In the genomic region with DNA sequence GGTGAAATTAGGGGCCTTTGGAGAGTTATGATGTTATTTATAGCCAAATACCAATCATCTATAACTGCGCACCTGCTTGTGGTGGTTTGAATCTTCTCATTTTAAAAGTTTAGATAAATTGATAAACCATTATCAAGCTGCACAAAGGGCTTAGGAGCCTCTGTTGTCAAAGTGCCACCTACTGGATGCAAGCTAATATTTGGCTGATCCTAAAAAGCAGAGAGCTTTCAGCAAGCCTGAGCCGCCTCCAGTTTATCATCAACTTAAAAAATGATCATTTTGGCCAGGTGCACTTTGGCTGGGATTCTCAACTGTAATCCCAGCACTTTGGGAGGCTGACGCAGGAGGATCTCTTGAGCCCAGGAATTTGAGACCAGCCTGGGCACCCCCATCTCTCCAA, we compare ENCODE assay signal across 10 cellular contexts. TPM values are rescaled to one million over a fixed set of nuclear protein-coding genes. Genes with fewer than 3 reads are reported as not detected.
DNase-seq lines count a peak whose midpoint lies in the region; ATAC-seq and TF ChIP-seq lines count a peak whose summit lies in the region.
"Had no signal": no experiment of that assay in that cellular context is flagged by ENCODE, and none has a peak within 500 bp of the region (broad histone marks: within the 10 kb centered on the region; RNA-seq: fewer than 3 reads in every experiment).

No MANE protein-coding gene starts in this region.

- H3K9me3 Mint-ChIP-seq in chondrocyte (ENCODE audit: low read depth) = no peaks in the 10 kb centered on the region
- H3K9me3 Mint-ChIP-seq: stimulated activated effector memory CD8-positive, alpha-beta T cell treated with anti-CD3 and anti-CD28 coated beads, Interleukin-12 subunit alpha, Interleukin-12 subunit beta, amount 100 ng/mL, for 72 hours had no signal

- DNase-seq in NCI-H748 (lab: John Stamatoyannopoulos, UW; ENCODE audit: unreplicated experiment) (peak; percentile 25), NCI-H748 treated with DMSO at 0.1 percent for 48 hours (lab: John Stamatoyannopoulos, UW) (no peak), NAMALWA (ENCODE audit: low spot score) (peak; percentile 31), chondrocyte (ENCODE audit: low spot score) (no peak), retinal pigment epithelial cell (ENCODE audit: low read depth) (no peak), NCI-H2029 treated with DMSO at 0.1 percent for 48 hours (lab: John Stamatoyannopoulos, UW) (no peak), H4 (ENCODE audit: low spot score) (no peak)
- DNase-seq: aorta had no signal

- H3K4me1 Mint-ChIP-seq in chondrocyte (ENCODE audit: low read depth) = peaks cover 3% of the 10 kb centered on the region
- H3K4me1 Mint-ChIP-seq: stimulated activated effector memory CD8-positive, alpha-beta T cell treated with anti-CD3 and anti-CD28 coated beads, Interleukin-12 subunit alpha, Interleukin-12 subunit beta, amount 100 ng/mL, for 72 hours had no signal

- H3K4me3 Mint-ChIP-seq in chondrocyte (ENCODE audit: unreplicated experiment) = no peak overlapping the region
- H3K4me3 Mint-ChIP-seq: stimulated activated effector memory CD8-positive, alpha-beta T cell treated with anti-CD3 and anti-CD28 coated beads, Interleukin-12 subunit alpha, Interleukin-12 subunit beta, amount 100 ng/mL, for 72 hours had no signal

- H3K36me3 Mint-ChIP-seq in chondrocyte (ENCODE audit: low read depth) = no peaks in the 10 kb centered on the region
- H3K36me3 Mint-ChIP-seq: stimulated activated effector memory CD8-positive, alpha-beta T cell treated with anti-CD3 and anti-CD28 coated beads, Interleukin-12 subunit alpha, Interleukin-12 subunit beta, amount 100 ng/mL, for 72 hours had no signal

- ATAC-seq in HG03442 (IDR thresholded peaks at IDR 0.05; ENCODE audit: unreplicated experiment) = no peak
- ATAC-seq: stimulated activated effector memory CD8-positive, alpha-beta T cell treated with anti-CD3 and anti-CD28 coated beads, Interleukin-12 subunit alpha, Interleukin-12 subunit beta, amount 100 ng/mL, for 72 hours had no signal

- H3K4me3 ChIP-seq in retinal pigment epithelial cell (ENCODE audit: low read length) = no peak overlapping the region

- peak; percentile 70 for TF ChIP-seq CTCF in chondrocyte (IDR thresholded peaks at IDR 0.05)
- peak; percentile 52 for TF ChIP-seq CTCF in retinal pigment epithelial cell (conservative IDR thresholded peaks at IDR 0.05; ENCODE audit: low read depth, low read length)

- no peak overlapping the region for H3K27ac Mint-ChIP-seq in chondrocyte (ENCODE audit: unreplicated experiment)
- H3K27ac Mint-ChIP-seq: stimulated activated effector memory CD8-positive, alpha-beta T cell treated with anti-CD3 and anti-CD28 coated beads, Interleukin-12 subunit alpha, Interleukin-12 subunit beta, amount 100 ng/mL, for 72 hours had no signal

- no peaks in the 10 kb centered on the region for H3K27me3 Mint-ChIP-seq in chondrocyte (ENCODE audit: low read depth)

RNA-seq across cellular contexts. Expression of a gene that starts 58.5 kb away (rescaled TPM):
- 59.6 to 65.0 TPM (median 64.5 TPM) in 3 replicates for total RNA-seq in chondrocyte
- 14.6 and 18.9 TPM in 2 replicates for total RNA-seq in H4 (2014; rRNA removed; shearing (Covaris generic))

Comparison
In these comparisons a context has a peak if more than half of its experiments do, and no peak if none do; other contexts are left out.
1. DNase-seq: peak in NCI-H748 (single experiment) and NAMALWA (single experiment); none in NCI-H748 treated with DMSO at 0.1 percent for 48 hours (single experiment), chondrocyte (single experiment), retinal pigment epithelial cell (single experiment), NCI-H2029 treated with DMSO at 0.1 percent for 48 hours (single experiment) and H4 (single experiment).